Comparison of ENCODE assay signal across 15 cellular contexts in the genomic region with DNA sequence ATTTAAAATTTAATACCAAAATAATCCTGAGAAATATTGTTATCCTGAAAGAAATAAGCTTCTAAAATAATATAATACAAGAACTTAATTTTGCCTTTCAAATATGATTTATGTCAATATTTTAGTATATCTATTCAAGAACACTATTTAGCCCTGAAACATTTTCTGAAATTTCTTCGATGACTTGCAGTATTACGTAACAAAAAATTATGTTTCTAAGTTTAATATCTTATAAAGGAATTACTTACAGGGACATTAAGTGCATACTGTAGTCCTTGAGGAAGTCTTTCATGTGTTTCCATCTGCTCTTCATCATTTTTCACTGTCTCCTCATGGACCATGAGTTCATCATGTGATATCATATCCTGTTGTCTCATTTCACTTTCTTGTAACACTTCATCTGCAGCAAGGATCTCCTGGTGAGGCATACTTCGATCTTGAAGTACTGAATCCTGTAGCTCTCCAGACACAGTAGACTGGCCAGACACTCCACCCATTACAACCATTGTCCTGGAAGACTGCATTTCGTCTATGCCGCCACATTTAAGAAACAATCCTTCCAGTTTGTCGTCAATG.
DNase-seq lines count a peak whose midpoint lies in the region; ATAC-seq, FAIRE-seq and TF ChIP-seq lines count a peak whose summit lies in the region.
"Had no signal": no experiment of that assay in that cellular context is flagged by ENCODE, and none has a peak within 500 bp of the region (broad histone marks: within the 10 kb centered on the region; RNA-seq: fewer than 3 reads in every experiment).

No MANE protein-coding gene starts in this region.

- H2BK20ac ChIP-seq in H9 (ENCODE audit: low read depth, low read length, poor library complexity, severe bottlenecking) = no peak overlapping the region

- H4K8ac ChIP-seq in H9 (replicated peaks; ENCODE audit: insufficient read length, low read depth, low read length) = no peak overlapping the region

- H4K5ac ChIP-seq in H9 (ENCODE audit: insufficient read length, low read depth, low read length) = no peak overlapping the region

- FAIRE-seq in keratinocyte (lab: Jason Lieb, UNC) (peak; percentile 39), D721Med (lab: Jason Lieb, UNC) (no peak)

- H3K27ac ChIP-seq in keratinocyte (ENCODE audit: control insufficient read depth, insufficient read depth, low read length) = no peak overlapping the region
- no peak overlapping the region for H3K27ac ChIP-seq in H9 (ENCODE audit: insufficient read length, low read depth, low read length)
- H3K27ac ChIP-seq: vagina had no signal

- H2BK120ac ChIP-seq in H9 (ENCODE audit: low read depth, low read length, poor library complexity, severe bottlenecking) = no peak overlapping the region

- H3K9ac ChIP-seq in keratinocyte (ENCODE audit: control insufficient read depth, extremely low read depth, insufficient read depth, low read length) = no peak overlapping the region
- no peak overlapping the region for H3K9ac ChIP-seq in H9 (ENCODE audit: extremely low read depth, insufficient read length, low read length)

- no CpG with 5 or more reads among the region's 6 CpGs for WGBS in H9 (ENCODE audit: extremely low coverage, insufficient read length, low lambda C conversion rate)

- H3K9me1 ChIP-seq in keratinocyte (ENCODE audit: control insufficient read depth, extremely low read depth, insufficient read depth, low read length) = no peaks in the 10 kb centered on the region

- H3K23ac ChIP-seq in H9 (ENCODE audit: insufficient read length, low read depth, low read length) = no peak overlapping the region

- H3K27ac Mint-ChIP-seq in activated naive CD8-positive, alpha-beta T cell treated with anti-CD3 and anti-CD28 coated beads for 36 hours = peak overlapping the region; percentile 16
- H3K27ac Mint-ChIP-seq in H9 = no peak overlapping the region; a peak in 1 of 7 replicates
- H3K27ac Mint-ChIP-seq: nephron had no signal

- TF ChIP-seq CTCF in keratinocyte (optimal IDR thresholded peaks at IDR 0.05 in 1 of 3, IDR thresholded peaks at IDR 0.05 in 1 of 3, conservative IDR thresholded peaks at IDR 0.05 in 1 of 3; ENCODE audit: extremely low read depth in 1 of 3, insufficient read depth in 2 of 3, low read length in 3 of 3) (no peak), H9 (conservative IDR thresholded peaks at IDR 0.05) (no peak), D721Med (IDR thresholded peaks at IDR 0.05; ENCODE audit: insufficient read depth, missing control alignments) (no peak)

- no peak overlapping the region for H3K4ac ChIP-seq in H9 (ENCODE audit: low read depth, low read length)

- no peak overlapping the region for H2AK5ac ChIP-seq in H9 (ENCODE audit: insufficient read length, low read length)

- peak; percentile 28 for DNase-seq in AG20443 (ENCODE audit: low spot score)
- DNase-seq in GM04504 (ENCODE audit: low read depth) = peak; percentile 31
- DNase-seq in activated naive CD8-positive, alpha-beta T cell treated with anti-CD3 and anti-CD28 coated beads for 36 hours = no peak
- DNase-seq in keratinocyte (ENCODE audit: low read depth, low spot score) = no peak
- DNase-seq in H9 = no peak
- DNase-seq in D721Med (ENCODE audit: insufficient read length, low spot score) = no peak
- DNase-seq in activated CD4-positive, alpha-beta T cell treated with anti-CD3 and anti-CD28 coated beads, Interleukin-2, amount 50 U/mL, for 1 hour = no peak
- DNase-seq: activated CD4-positive, alpha-beta T cell treated with anti-CD3 and anti-CD28 coated beads, Interleukin-2, amount 50 U/mL, for 48 hours; DMS 273 treated with DMSO at 0.1 percent for 48 hours; NCI-H1417; NCI-H82; small intestine had no signal

- H3K56ac ChIP-seq in H9 (ENCODE audit: insufficient read length, low read depth, low read length) = no peak overlapping the region

- no peaks in the 10 kb centered on the region for H3K23me2 ChIP-seq in H9 (ENCODE audit: insufficient read length, low read depth, low read length, poor library complexity, severe bottlenecking)

- H3K4me1 Mint-ChIP-seq in activated naive CD8-positive, alpha-beta T cell treated with anti-CD3 and anti-CD28 coated beads for 36 hours = peaks cover 39% of the 10 kb centered on the region
- H3K4me1 Mint-ChIP-seq in H9 = peaks cover 3% of the 10 kb centered on the region in 2 experiments

- H3K18ac ChIP-seq in H9 (ENCODE audit: insufficient read length, low read depth, low read length) = no peak overlapping the region

- H4K20me1 ChIP-seq in keratinocyte (ENCODE audit: control insufficient read depth, extremely low read depth, insufficient read depth, low read length) (no peaks in the 10 kb centered on the region), H9 (ENCODE audit: control insufficient read depth, insufficient read depth, insufficient read length) (no peaks in the 10 kb centered on the region)

- peaks cover 3% of the 10 kb centered on the region for H3K4me1 ChIP-seq in keratinocyte (ENCODE audit: control insufficient read depth, extremely low read depth, insufficient read depth, low read length)
- no peaks in the 10 kb centered on the region for H3K4me1 ChIP-seq in H9 (ENCODE audit: insufficient read depth, low read length)
- H3K4me1 ChIP-seq: vagina had no signal

- H2AFZ ChIP-seq in keratinocyte (ENCODE audit: control insufficient read depth, low read length) (no peak overlapping the region), H9 (ENCODE audit: low read length) (no peak overlapping the region)

- H3K9me3 ChIP-seq in keratinocyte (ENCODE audit: control insufficient read depth, low read depth, low read length) (no peaks in the 10 kb centered on the region), H9 (ENCODE audit: control insufficient read depth, low read depth, low read length) (no peaks in the 10 kb centered on the region)
- H3K9me3 ChIP-seq: vagina had no signal

- H3K79me2 ChIP-seq in keratinocyte (ENCODE audit: control insufficient read depth, insufficient read depth, low read length) (peaks cover 27% of the 10 kb centered on the region), H9 (ENCODE audit: insufficient read depth, low read length) (no peaks in the 10 kb centered on the region)

- no peak overlapping the region for H3K14ac ChIP-seq in H9 (ENCODE audit: insufficient read depth, low read length)

- H3K4me2 ChIP-seq in keratinocyte (ENCODE audit: control insufficient read depth, extremely low read depth, insufficient read depth, low read depth, low read length) (no peak overlapping the region), H9 (ENCODE audit: insufficient read depth, insufficient read length, low read length) (no peak overlapping the region)

- no peak overlapping the region for H2BK15ac ChIP-seq in H9 (ENCODE audit: low read depth, low read length)

- H3K27me3 ChIP-seq in keratinocyte (ENCODE audit: control insufficient read depth, extremely low read depth, insufficient read depth, low read length) (no peaks in the 10 kb centered on the region), H9 (ENCODE audit: insufficient read depth, low read length) (no peaks in the 10 kb centered on the region)
- H3K27me3 ChIP-seq: vagina had no signal

- H3K36me3 Mint-ChIP-seq in activated naive CD8-positive, alpha-beta T cell treated with anti-CD3 and anti-CD28 coated beads for 36 hours = peaks cover 64% of the 10 kb centered on the region
- H3K36me3 Mint-ChIP-seq in H9 (ENCODE audit: insufficient read depth in 1 of 3, low read depth in 3 of 3) = peaks cover 6 to 20% (median 18%) of the 10 kb centered on the region in 3 experiments; a peak in 6 of 7 replicates

- ATAC-seq in GM21423 (IDR thresholded peaks at IDR 0.05; ENCODE audit: unreplicated experiment) = no peak

- H3K4me3 Mint-ChIP-seq in activated naive CD8-positive, alpha-beta T cell treated with anti-CD3 and anti-CD28 coated beads for 36 hours = no peak overlapping the region
- H3K4me3 Mint-ChIP-seq in H9 = no peak overlapping the region
- H3K4me3 Mint-ChIP-seq: nephron had no signal

- no peak overlapping the region for H3T11ph ChIP-seq in H9 (ENCODE audit: low read length)

- H3K9me3 Mint-ChIP-seq in activated naive CD8-positive, alpha-beta T cell treated with anti-CD3 and anti-CD28 coated beads for 36 hours = peaks cover 16% of the 10 kb centered on the region
- no peaks in the 10 kb centered on the region for H3K9me3 Mint-ChIP-seq in H9

- H2BK5ac ChIP-seq in H9 (ENCODE audit: insufficient read length, low read length) = no peak overlapping the region

- H4K91ac ChIP-seq in H9 (ENCODE audit: insufficient read length, low read depth, low read length) = no peak overlapping the region

- H2BK12ac ChIP-seq in H9 (ENCODE audit: insufficient read length, low read depth, low read length) = no peak overlapping the region

- dilution Hi-C loops in keratinocyte (cut with MboI; ENCODE audit: extremely low pct_ligation_motif_present, low sequenced_read_pairs) = no loop called here

- H3K36me3 ChIP-seq in keratinocyte (ENCODE audit: control insufficient read depth in 2 of 2, extremely low read depth in 1 of 2, insufficient read depth in 2 of 2, low read length in 2 of 2) = peaks cover 3 to 16% of the 10 kb centered on the region in 2 experiments
- H3K36me3 ChIP-seq: vagina had no signal

- no peaks in the 10 kb centered on the region for H3K27me3 Mint-ChIP-seq in activated naive CD8-positive, alpha-beta T cell treated with anti-CD3 and anti-CD28 coated beads for 36 hours
- H3K27me3 Mint-ChIP-seq in H9 (ENCODE audit: low read depth) = no peaks in the 10 kb centered on the region

- no peak overlapping the region for H3K4me3 ChIP-seq in keratinocyte (ENCODE audit: control insufficient read depth in 2 of 3, extremely low read depth in 1 of 3, insufficient read depth in 2 of 3, low read depth in 1 of 3, low read length in 3 of 3)
- H3K4me3 ChIP-seq: vagina had no signal

- H3K79me1 ChIP-seq in H9 (ENCODE audit: insufficient read depth, low read depth, low read length, poor library complexity, severe bottlenecking) = peaks cover 3% of the 10 kb centered on the region

Comparison
In these comparisons a context has a peak if more than half of its experiments do, and no peak if none do; other contexts are left out.
1. DNase-seq: peak in AG20443 (single experiment) and GM04504 (single experiment); none in activated naive CD8-positive, alpha-beta T cell treated with anti-CD3 and anti-CD28 coated beads for 36 hours (single experiment), keratinocyte (single experiment), H9 (single experiment), D721Med (single experiment) and activated CD4-positive, alpha-beta T cell treated with anti-CD3 and anti-CD28 coated beads, Interleukin-2, amount 50 U/mL, for 1 hour (single experiment).